ENCODE assay signal across 12 cellular contexts in the genomic region with DNA sequence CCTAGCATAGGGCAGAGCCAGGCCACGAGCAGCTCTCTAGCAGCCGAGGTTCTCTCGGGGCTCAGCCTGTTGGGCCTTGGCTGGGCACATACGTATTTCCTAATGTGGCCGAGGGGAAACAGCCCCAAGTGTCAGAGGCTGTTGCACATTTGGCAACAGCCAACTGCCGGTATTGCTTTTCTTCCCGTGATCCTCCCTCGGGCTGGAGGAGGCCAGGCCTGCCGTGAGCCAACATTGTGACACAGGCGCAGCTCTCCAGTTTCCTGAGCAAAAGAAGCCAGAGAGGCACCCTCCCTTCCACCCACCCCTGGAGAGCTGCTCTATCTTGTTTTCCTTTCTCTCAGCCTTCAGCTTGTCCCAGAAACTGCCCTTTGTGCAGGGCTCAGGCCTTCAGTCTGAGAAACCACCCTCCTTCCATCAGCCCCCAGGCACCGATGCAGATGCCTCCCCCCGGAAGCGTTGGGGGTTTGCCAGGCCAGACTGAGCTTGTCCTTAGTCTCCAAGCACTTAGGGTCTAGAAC. TPM values are rescaled to one million over a fixed set of nuclear protein-coding genes. Genes with fewer than 3 reads are reported as not detected.
A peak's percentile ranks its signal among the peaks of the same experiment; 100 is the strongest.
DNase-seq lines count a peak whose midpoint lies in the region; ATAC-seq and TF ChIP-seq lines count a peak whose summit lies in the region.
"Had no signal": no experiment of that assay in that cellular context is flagged by ENCODE, and none has a peak within 500 bp of the region (broad histone marks: within the 10 kb centered on the region; RNA-seq: fewer than 3 reads in every experiment).

No MANE protein-coding gene starts in this region.

- peaks cover 0 to 10% of the 10 kb centered on the region in 2 experiments; a peak in 1 of 4 replicates for H3K4me1 ChIP-seq in SK-N-SH (ENCODE audit: control insufficient read depth in 1 of 2, insufficient read depth in 2 of 2, low read depth in 1 of 2, low read length in 1 of 2)
- H3K4me1 ChIP-seq in vagina = peaks cover 25% of the 10 kb centered on the region

- TF ChIP-seq EP300 in SK-N-SH (IDR thresholded peaks at IDR 0.05; ENCODE audit: borderline replicate concordance in 1 of 2, low read depth in 1 of 2, low read length in 1 of 2) = no peak

- H3K4me2 ChIP-seq in SK-N-SH = no peak overlapping the region

- no peaks in the 10 kb centered on the region for H3K27me3 Mint-ChIP-seq in nephron (ENCODE audit: low read depth)

- H3F3A ChIP-seq in SK-N-SH (replicated peaks; ENCODE audit: insufficient read depth) = peaks cover 4% of the 10 kb centered on the region

- H3K4me3 Mint-ChIP-seq in nephron = no peak overlapping the region

- TF ChIP-seq POLR2A in vagina (IDR thresholded peaks at IDR 0.05) = no peak

- CTCF ChIA-PET in SK-N-SH (lab: Yijun Ruan, JAX) = interaction anchor here (1.0 to 3.2 kb wide), 3 partner anchors 78 to 241 kb away, joined by 3 to 10 read pairs (median 3); no protein-coding TSS in a partner anchor

- H3K9ac ChIP-seq in SK-N-SH = no peak overlapping the region

- 0 out of 2 replicates have a peak overlapping the region, but pooled peaks have one; percentile 51 for H2AFZ ChIP-seq in SK-N-SH (ENCODE audit: low read depth)

- no peaks in the 10 kb centered on the region for H4K20me1 ChIP-seq in SK-N-SH (ENCODE audit: insufficient read depth)

- H3K9me2 ChIP-seq in SK-N-SH = no peaks in the 10 kb centered on the region

- H3K79me2 ChIP-seq in SK-N-SH (ENCODE audit: insufficient read depth) = no peaks in the 10 kb centered on the region

- 62% methylated on average over 13 of the region's 13 CpGs for WGBS in SK-N-SH (ENCODE audit: low lambda C conversion rate)

- intact Hi-C loops in vagina (cut with DNase I) = loop anchor here (10.0 kb wide), 1 partner anchor 54 kb away; no protein-coding TSS in a partner anchor

- H3K4me1 Mint-ChIP-seq in nephron = peaks cover 45% of the 10 kb centered on the region

- TF ChIP-seq RAD21 in SK-N-SH (IDR thresholded peaks at IDR 0.05; ENCODE audit: low read length) = no peak

- no peaks in the 10 kb centered on the region for H3K36me3 Mint-ChIP-seq in nephron (ENCODE audit: low read depth)

- H3K36me3 ChIP-seq in SK-N-SH (replicated peaks in 1 of 2; ENCODE audit: control insufficient read depth in 1 of 2, insufficient read depth in 2 of 2, low read length in 1 of 2) (no peaks in the 10 kb centered on the region), vagina (no peaks in the 10 kb centered on the region)

- POLR2A ChIA-PET in SK-N-SH (lab: Yijun Ruan, JAX) = no interaction called here

- H3K27ac Mint-ChIP-seq in nephron = peak overlapping the region; percentile 97 to 100 (median 98)

- H3K9me3 ChIP-seq in SK-N-SH (no peaks in the 10 kb centered on the region), vagina (no peaks in the 10 kb centered on the region)

- H3K27me3 ChIP-seq in SK-N-SH (ENCODE audit: insufficient read depth) (no peaks in the 10 kb centered on the region), vagina (no peaks in the 10 kb centered on the region)

- TF ChIP-seq CTCF in SK-N-SH (IDR thresholded peaks at IDR 0.05) (no peak), nephron (IDR thresholded peaks at IDR 0.05; ENCODE audit: unreplicated experiment in 3 of 3) (no peak), vagina (IDR thresholded peaks at IDR 0.05) (no peak)

- ATAC-seq in SK-N-SH treated with all-trans-retinoic acid at 6 μM for 48 hours (no peak; the same call in 2 of the 3 replicates), GM19395 (IDR thresholded peaks at IDR 0.05; ENCODE audit: unreplicated experiment) (no peak), GM18502 (IDR thresholded peaks at IDR 0.05; ENCODE audit: poor library complexity, unreplicated experiment) (no peak)

- H3K4me3 ChIP-seq in SK-N-SH (ENCODE audit: low read depth in 2 of 2, low read length in 1 of 2) (no peak overlapping the region), vagina (no peak overlapping the region)
- H3K4me3 ChIP-seq: SK-N-MC had no signal

- no peaks in the 10 kb centered on the region for H3K9me3 Mint-ChIP-seq in nephron

- H3K27ac ChIP-seq in SK-N-SH (ENCODE audit: low read depth in 2 of 2, low read length in 1 of 2) = no peak overlapping the region
- H3K27ac ChIP-seq in vagina = peak overlapping the region; percentile 82
- H3K27ac ChIP-seq: SK-N-MC had no signal

- DNase-seq in SK-N-SH (peak; percentile 29), fibroblast of the conjunctiva (ENCODE audit: low read depth) (peak; percentile 35), vagina (ENCODE audit: extremely low spot score in 2 of 2) (peak in 1 of 2 donors; percentile 96), NCI-H510A treated with DMSO at 0.1 percent for 48 hours (lab: John Stamatoyannopoulos, UW) (no peak)
- DNase-seq: 8988T, small intestine had no signal

TF ChIP-seq in SK-N-SH, 30 proteins besides CTCF, POLR2A, EP300 and RAD21 (continues in another document):
- TF ChIP-seq YY1 (IDR thresholded peaks at IDR 0.05; ENCODE audit: low read depth) (no peak), TAF1 (IDR thresholded peaks at IDR 0.05; ENCODE audit: borderline replicate concordance, low read depth, low read length) (no peak), SMC3 (IDR thresholded peaks at IDR 0.05; ENCODE audit: low read depth, low read length) (no peak), TEAD4 (IDR thresholded peaks at IDR 0.05; ENCODE audit: borderline replicate concordance, insufficient read depth) (no peak), RCOR1 (IDR thresholded peaks at IDR 0.05; ENCODE audit: low read length) (no peak), TCF12 (IDR thresholded peaks at IDR 0.05) (no peak)
- TF ChIP-seq, protein P1, sequence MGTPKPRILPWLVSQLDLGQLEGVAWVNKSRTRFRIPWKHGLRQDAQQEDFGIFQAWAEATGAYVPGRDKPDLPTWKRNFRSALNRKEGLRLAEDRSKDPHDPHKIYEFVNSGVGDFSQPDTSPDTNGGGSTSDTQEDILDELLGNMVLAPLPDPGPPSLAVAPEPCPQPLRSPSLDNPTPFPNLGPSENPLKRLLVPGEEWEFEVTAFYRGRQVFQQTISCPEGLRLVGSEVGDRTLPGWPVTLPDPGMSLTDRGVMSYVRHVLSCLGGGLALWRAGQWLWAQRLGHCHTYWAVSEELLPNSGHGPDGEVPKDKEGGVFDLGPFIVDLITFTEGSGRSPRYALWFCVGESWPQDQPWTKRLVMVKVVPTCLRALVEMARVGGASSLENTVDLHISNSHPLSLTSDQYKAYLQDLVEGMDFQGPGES (IDR thresholded peaks at IDR 0.05; ENCODE audit: low read depth, low read length) = no peak
- TF ChIP-seq, protein P2, sequence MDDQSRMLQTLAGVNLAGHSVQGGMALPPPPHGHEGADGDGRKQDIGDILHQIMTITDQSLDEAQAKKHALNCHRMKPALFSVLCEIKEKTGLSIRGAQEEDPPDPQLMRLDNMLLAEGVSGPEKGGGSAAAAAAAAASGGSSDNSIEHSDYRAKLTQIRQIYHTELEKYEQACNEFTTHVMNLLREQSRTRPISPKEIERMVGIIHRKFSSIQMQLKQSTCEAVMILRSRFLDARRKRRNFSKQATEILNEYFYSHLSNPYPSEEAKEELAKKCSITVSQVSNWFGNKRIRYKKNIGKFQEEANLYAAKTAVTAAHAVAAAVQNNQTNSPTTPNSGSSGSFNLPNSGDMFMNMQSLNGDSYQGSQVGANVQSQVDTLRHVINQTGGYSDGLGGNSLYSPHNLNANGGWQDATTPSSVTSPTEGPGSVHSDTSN (IDR thresholded peaks at IDR 0.05) = no peak

TF ChIP-seq in SK-N-SH treated with all-trans-retinoic acid at 6 μM for 48 hours, 23 proteins besides CTCF, POLR2A, EP300 and RAD21:
- TF ChIP-seq PPARA (CRISPR knock-in tag; IDR thresholded peaks at IDR 0.05; ENCODE audit: borderline replicate concordance) = no peak

RNA-seq across cellular contexts. Expression of a gene that starts 5.1 kb away (rescaled TPM):
- not detected in 2 replicates for polyA plus RNA-seq in SK-N-SH (2012; rRNA removed)
- polyA plus RNA-seq in SK-N-SH (2012; cell fraction: cytosol; rRNA removed) = not detected in 2 replicates
- 0.02 TPM in 1 of 2 replicates, not detected in the other for polyA plus RNA-seq in SK-N-SH (2012; cell fraction: nucleus; rRNA removed)
- total RNA-seq in vagina = not detected
- total RNA-seq: HT1080 had no signal
- polyA plus RNA-seq: small intestine had no signal

RNA-seq across cellular contexts. Expression of a gene that starts 38.3 kb away (rescaled TPM):
- 0.44 and 0.54 TPM in 2 replicates for polyA plus RNA-seq in SK-N-SH (2012; rRNA removed)
- 0.26 and 0.41 TPM in 2 replicates for polyA plus RNA-seq in SK-N-SH (2012; cell fraction: cytosol; rRNA removed)
- 1.5 TPM in 2 replicates for polyA plus RNA-seq in SK-N-SH (2012; cell fraction: nucleus; rRNA removed)
- 2.7 TPM for total RNA-seq in vagina

RNA-seq across cellular contexts. Expression of a gene that starts 47.5 kb away (rescaled TPM):
- 0.03 and 0.05 TPM in 2 replicates for polyA plus RNA-seq in SK-N-SH (2012; rRNA removed)
- 0.03 and 0.04 TPM in 2 replicates for polyA plus RNA-seq in SK-N-SH (2012; cell fraction: cytosol; rRNA removed)
- polyA plus RNA-seq in SK-N-SH (2012; cell fraction: nucleus; rRNA removed) = not detected in 2 replicates
- total RNA-seq in vagina = 0.98 TPM
- total RNA-seq: HT1080 had no signal
